ENCODE assay signal across 9 cellular contexts in genomic region chr5:88145603-88146467, GRCh38.
DNase-seq lines count a peak whose midpoint lies in the region.
"Had no signal": no experiment of that assay in that cellular context is flagged by ENCODE, and none has a peak within 500 bp of the region (broad histone marks: within the 10 kb centered on the region; RNA-seq: fewer than 3 reads in every experiment).

No MANE protein-coding gene starts in this region.

- no peak overlapping the region for H3K27ac Mint-ChIP-seq in activated CD4-positive, alpha-beta T cell treated with anti-CD3 and anti-CD28 coated beads, Interleukin-2, amount 10 ng/mL, durations not matched to agents 7 days and 5 days

- POLR2A ChIA-PET in activated CD4-positive, alpha-beta T cell treated with anti-CD3 and anti-CD28 coated beads, Interleukin-2, amount 10 ng/mL, durations not matched to agents 7 days and 5 days (lab: Charles Lee): interaction anchor here (0.6 to 0.7 kb wide), 2 partner anchors 42 to 507 kb away, joined by 3 to 4 read pairs; no protein-coding TSS in a partner anchor

- peaks cover 24% of the 10 kb centered on the region for H3K27me3 Mint-ChIP-seq in activated CD4-positive, alpha-beta T cell treated with anti-CD3 and anti-CD28 coated beads, Interleukin-2, amount 10 ng/mL, durations not matched to agents 7 days and 5 days

- no peak overlapping the region for H3K9ac ChIP-seq in subcutaneous abdominal adipose tissue (ENCODE audit: low read length in 5 of 5)

- H3K4me3 Mint-ChIP-seq in activated CD4-positive, alpha-beta T cell treated with anti-CD3 and anti-CD28 coated beads, Interleukin-2, amount 10 ng/mL, durations not matched to agents 7 days and 5 days: peak overlapping the region; percentile 20

- H3K4me3 ChIP-seq in subcutaneous abdominal adipose tissue (ENCODE audit: low read depth in 1 of 5, low read length in 5 of 5): peak overlapping the region; percentile 9 to 53 (median 40)

- H3K36me3 ChIP-seq in subcutaneous abdominal adipose tissue (ENCODE audit: control insufficient read depth in 5 of 5, insufficient read depth in 5 of 5, low read length in 5 of 5): no peaks in the 10 kb centered on the region

- CTCF ChIA-PET in activated CD4-positive, alpha-beta T cell treated with anti-CD3 and anti-CD28 coated beads, Interleukin-2, amount 10 ng/mL, durations not matched to agents 7 days and 5 days (lab: Charles Lee): no interaction called here

- no peak overlapping the region for H3K27ac ChIP-seq in subcutaneous abdominal adipose tissue (ENCODE audit: low read depth, low read length)

- H3K9me3 Mint-ChIP-seq in activated CD4-positive, alpha-beta T cell treated with anti-CD3 and anti-CD28 coated beads, Interleukin-2, amount 10 ng/mL, durations not matched to agents 7 days and 5 days: no peaks in the 10 kb centered on the region

- no peak for DNase-seq in activated CD4-positive, alpha-beta T cell treated with anti-CD3 and anti-CD28 coated beads, Interleukin-2, amount 10 ng/mL, durations not matched to agents 7 days and 5 days
- DNase-seq in activated CD4-positive, alpha-beta T cell treated with anti-CD3 and anti-CD28 coated beads for 1 hour: no peak
- DNase-seq in anterior cingulate cortex (lab: John Stamatoyannopoulos, UW): peak in 39 of 58 donors; percentile 6 to 77 (median 43)
- DNase-seq in kidney tubule cell (ENCODE audit: low spot score): peak; percentile 48
- DNase-seq in NCI-H524 (lab: John Stamatoyannopoulos, UW): no peak
- no peak for DNase-seq in AG20443 (ENCODE audit: low spot score)
- no peak for DNase-seq in NAMALWA (ENCODE audit: low spot score)
- DNase-seq: NCI-H226 had no signal

- peaks cover 4% of the 10 kb centered on the region for H3K36me3 Mint-ChIP-seq in activated CD4-positive, alpha-beta T cell treated with anti-CD3 and anti-CD28 coated beads, Interleukin-2, amount 10 ng/mL, durations not matched to agents 7 days and 5 days (ENCODE audit: low read depth)

- peaks cover 20% of the 10 kb centered on the region for H3K4me1 Mint-ChIP-seq in activated CD4-positive, alpha-beta T cell treated with anti-CD3 and anti-CD28 coated beads, Interleukin-2, amount 10 ng/mL, durations not matched to agents 7 days and 5 days

- peaks cover 15 to 34% (median 31%) of the 10 kb centered on the region in 5 donors for H3K27me3 ChIP-seq in subcutaneous abdominal adipose tissue (ENCODE audit: control insufficient read depth in 5 of 5, insufficient read depth in 4 of 5, low read length in 5 of 5)

- peaks cover 0 to 6% (median 2%) of the 10 kb centered on the region in 5 donors for H3K9me3 ChIP-seq in subcutaneous abdominal adipose tissue (ENCODE audit: control insufficient read depth in 5 of 5, low read length in 5 of 5)

- peaks cover 5 to 46% (median 42%) of the 10 kb centered on the region in 5 donors for H3K4me1 ChIP-seq in subcutaneous abdominal adipose tissue (ENCODE audit: control insufficient read depth in 5 of 5, insufficient read depth in 5 of 5, low read length in 5 of 5)

Comparison
In these comparisons a context has a peak if more than half of its experiments do, and no peak if none do; other contexts are left out.
1. DNase-seq: peak in anterior cingulate cortex (39 of 58) and kidney tubule cell (single experiment); none in activated CD4-positive, alpha-beta T cell treated with anti-CD3 and anti-CD28 coated beads, Interleukin-2, amount 10 ng/mL, durations not matched to agents 7 days and 5 days (single experiment), activated CD4-positive, alpha-beta T cell treated with anti-CD3 and anti-CD28 coated beads for 1 hour (single experiment), NCI-H524 (0 of 2), AG20443 (single experiment) and NAMALWA (single experiment).